26 cellular contexts compared by ENCODE assay signal in genomic region chr15:57253082-57253481, GRCh38.
DNase-seq lines count a peak whose midpoint lies in the region; ATAC-seq and TF ChIP-seq lines count a peak whose summit lies in the region.
"Had no signal": no experiment of that assay in that cellular context is flagged by ENCODE, and none has a peak within 500 bp of the region (broad histone marks: within the 10 kb centered on the region; RNA-seq: fewer than 3 reads in every experiment).

No MANE protein-coding gene starts in this region.

- peak overlapping the region; percentile 11 for H2BK120ac ChIP-seq in IMR-90 (ENCODE audit: low read depth, low read length)

- no TSS peak for BruUV-seq in IMR-90 (replicated peaks; lab: Mats Ljungman, UMichigan)

- H3K23ac ChIP-seq in IMR-90 (ENCODE audit: low read depth, low read length), result peak overlapping the region; percentile 17; the same call in 1 of the 2 replicates

- peak overlapping the region; percentile 20 for H2BK5ac ChIP-seq in IMR-90 (ENCODE audit: low read depth, low read length, poor library complexity, severe bottlenecking)

- H3K9me3 ChIP-seq in HEK293 (ENCODE audit: control insufficient read depth, insufficient read depth, low read depth, low read length), result no peaks in the 10 kb centered on the region
- peaks cover 2% of the 10 kb centered on the region; the same call in 1 of the 2 replicates for H3K9me3 ChIP-seq in IMR-90 (ENCODE audit: control insufficient read depth, insufficient read depth, low read length)
- H3K9me3 ChIP-seq in SK-N-MC (ENCODE audit: low read depth, low read length), result no peaks in the 10 kb centered on the region
- H3K9me3 ChIP-seq in iPS-20b (ENCODE audit: insufficient read depth, low read depth, low read length), result no peaks in the 10 kb centered on the region
- H3K9me3 ChIP-seq: BLaER1, esophagus squamous epithelium, transverse colon had no signal

- H4K91ac ChIP-seq in IMR-90 (ENCODE audit: insufficient read depth, low read depth, low read length), result peak overlapping the region; percentile 70

- in situ Hi-C loops in IMR-90 (cut with MboI; ENCODE audit: low sequenced_read_pairs), result no loop called here

- CTCF ChIA-PET in HEK293 (lab: Yijun Ruan, JAX) (interaction anchor here (0.5 to 1.1 kb wide), 2 partner anchors 24 to 53 kb away, joined by 3 to 4 read pairs; no protein-coding TSS in a partner anchor), IMR-90 (lab: Yijun Ruan, JAX) (interaction anchor here (0.5 kb wide), 1 partner anchor 12 kb away, joined by 5 read pairs; no protein-coding TSS in a partner anchor)

- H4K8ac ChIP-seq in IMR-90 (ENCODE audit: low read depth in 2 of 2, low read length in 2 of 2), result peak overlapping the region in 1 of 2 experiments; percentile 66; a peak in 2 of 4 replicates

- peak overlapping the region; percentile 53 for H2BK20ac ChIP-seq in IMR-90 (ENCODE audit: low read depth, low read length)

- peaks cover 14 to 41% of the 10 kb centered on the region in 2 experiments for H3K79me1 ChIP-seq in IMR-90 (ENCODE audit: low read depth in 1 of 2, low read length in 2 of 2)

- no peak overlapping the region for H3K4me2 ChIP-seq in IMR-90 (ENCODE audit: low read depth, low read length)
- H3K4me2 ChIP-seq: BLaER1 had no signal

- H3K4ac ChIP-seq in IMR-90 (ENCODE audit: low read depth, low read length), result peak overlapping the region; percentile 37

- no CpG with 5 or more reads among the region's 5 CpGs for WGBS in IMR-90 (ENCODE audit: extremely low coverage in 2 of 2, insufficient read length in 1 of 2), 2 experiments

- H3K4me1 ChIP-seq in HEK293 (ENCODE audit: control insufficient read depth, insufficient read depth, low read length) (peaks cover 2% of the 10 kb centered on the region; the same call in 1 of the 2 replicates), IMR-90 (ENCODE audit: control insufficient read depth, insufficient read depth, low read length) (peaks cover 2% of the 10 kb centered on the region; the same call in 1 of the 2 replicates), iPS-20b (ENCODE audit: insufficient read depth, low read length) (peaks cover 27% of the 10 kb centered on the region)
- H3K4me1 ChIP-seq: BLaER1, esophagus squamous epithelium, foreskin keratinocyte, transverse colon had no signal

- peak overlapping the region; percentile 84; the same call in 1 of the 2 replicates for H2AK5ac ChIP-seq in IMR-90 (ENCODE audit: low read depth, low read length)

- peak overlapping the region; percentile 43 for H3K14ac ChIP-seq in IMR-90 (replicated peaks; ENCODE audit: low read depth, low read length)

- ATAC-seq in IMR-90 (ENCODE audit: low read depth), result no peak
- no peak for ATAC-seq in GM21390 (IDR thresholded peaks at IDR 0.05; ENCODE audit: unreplicated experiment)
- ATAC-seq: foreskin keratinocyte; natural killer cell treated with Interleukin-12 subunit alpha and Interleukin-12 subunit beta and Interleukin-15 and Interleukin-18, amount 100 ng/mL, for 72 hours; stimulated activated memory B cell treated with anti-CD40 and anti-IgM and Interleukin-4, amounts not matched to agents 10 μg/mL and 1 μg/mL and 100 μg/mL, for 72 hours had no signal

- H3K27me3 ChIP-seq in IMR-90 (ENCODE audit: control insufficient read depth, insufficient read depth, low read length), result no peaks in the 10 kb centered on the region
- H3K27me3 ChIP-seq in iPS-20b (ENCODE audit: insufficient read depth, low read length), result no peaks in the 10 kb centered on the region
- H3K27me3 ChIP-seq: BLaER1, dorsolateral prefrontal cortex, esophagus squamous epithelium, foreskin keratinocyte, transverse colon had no signal

- intact Hi-C loops in IMR-90 (cut with micrococcal nuclease), result no loop called here

- H2AK9ac ChIP-seq in IMR-90 (replicated peaks; ENCODE audit: low read depth, low read length, poor library complexity), result no peak overlapping the region

- peak overlapping the region; percentile 70; the same call in 1 of the 3 replicates for H2BK15ac ChIP-seq in IMR-90 (ENCODE audit: low read depth, low read length)

- H3K56ac ChIP-seq in IMR-90 (ENCODE audit: extremely low read depth, insufficient read depth, low read length), result no peak overlapping the region

- dilution Hi-C loops in IMR-90 (cut with HindIII; ENCODE audit: low sequenced_read_pairs, unreplicated experiment), result loop anchor here (25.0 kb wide), 1 partner anchor 766 kb away; no protein-coding TSS in a partner anchor

- H3K27ac ChIP-seq in HEK293 (ENCODE audit: extremely low read depth, low read depth, low read length), result no peak overlapping the region
- no peak overlapping the region for H3K27ac ChIP-seq in IMR-90 (ENCODE audit: insufficient read depth, low read length)
- peak overlapping the region; percentile 73 for H3K27ac ChIP-seq in SK-N-MC
- H3K27ac ChIP-seq in iPS-20b (ENCODE audit: low read length), result peak overlapping the region; percentile 52
- H3K27ac ChIP-seq: BLaER1, dorsolateral prefrontal cortex, esophagus squamous epithelium, foreskin keratinocyte, skin epidermis, transverse colon, WERI-Rb-1 had no signal

- POLR2A ChIA-PET in HEK293 (lab: Yijun Ruan, JAX) (no interaction called here), IMR-90 (lab: Charles Lee; ENCODE audit: unreplicated experiment) (no interaction called here)

- DNase-seq in IMR-90 (no peak), SK-N-MC (ENCODE audit: low read depth, low spot score) (no peak), D341Med (ENCODE audit: low spot score) (no peak), dedifferentiated amniotic fluid mesenchymal stem cell (ENCODE audit: extremely low spot score) (no peak)
- DNase-seq: activated CD4-positive, alpha-beta T cell treated with anti-CD3 and anti-CD28 coated beads for 48 hours; activated CD8-positive, alpha-beta memory T cell treated with anti-CD3 and anti-CD28 coated beads for 24 hours; activated T-cell treated with anti-CD3 and anti-CD28 coated beads for 4 hours; amniotic stem cell; dorsolateral prefrontal cortex; esophagus squamous epithelium; foreskin keratinocyte; Kasumi-1; mammary epithelial cell; NCI-H1436 treated with DMSO at 0.1 percent for 48 hours; NCI-H446; NCI-H774; T1000; transverse colon; WERI-Rb-1 had no signal

- H3K9ac ChIP-seq in IMR-90 (ENCODE audit: low read depth, low read length), result no peak overlapping the region
- no peak overlapping the region for H3K9ac ChIP-seq in SK-N-MC (ENCODE audit: insufficient read length)
- peak overlapping the region; percentile 12; the same call in 1 of the 2 replicates for H3K9ac ChIP-seq in iPS-20b (ENCODE audit: low read depth, low read length)
- H3K9ac ChIP-seq: BLaER1 had no signal

- TF ChIP-seq CTCF in HEK293 (tag by site-specific recombination; IDR thresholded peaks at IDR 0.05) (no peak), IMR-90 (conservative IDR thresholded peaks at IDR 0.05; ENCODE audit: low read depth, low read length) (no peak)

- no peak overlapping the region for H2AFZ ChIP-seq in IMR-90 (replicated peaks; ENCODE audit: low read length, poor library complexity)

- no peak for TF ChIP-seq POLR2A in IMR-90 (IDR thresholded peaks at IDR 0.05; ENCODE audit: low read depth, low read length)

- H4K5ac ChIP-seq in IMR-90 (ENCODE audit: low read depth, low read length), result no peak overlapping the region

- no peaks in the 10 kb centered on the region for H4K20me1 ChIP-seq in IMR-90 (ENCODE audit: insufficient read depth, low read length)
- H4K20me1 ChIP-seq: BLaER1 had no signal

- H3K4me3 ChIP-seq in HEK293 (ENCODE audit: low read depth, low read length) (no peak overlapping the region), IMR-90 (ENCODE audit: insufficient read depth, low read depth, low read length) (no peak overlapping the region), SK-N-MC (no peak overlapping the region), iPS-20b (ENCODE audit: low read length) (no peak overlapping the region)
- H3K4me3 ChIP-seq: BLaER1, dorsolateral prefrontal cortex, esophagus squamous epithelium, skin epidermis, transverse colon had no signal

- no peak overlapping the region for H3K18ac ChIP-seq in IMR-90 (ENCODE audit: low read depth, low read length)

- peaks cover 5% of the 10 kb centered on the region for H3K9me1 ChIP-seq in IMR-90 (ENCODE audit: insufficient read depth, low read length)

- no peak for TF ChIP-seq RAD21 in IMR-90 (IDR thresholded peaks at IDR 0.05; ENCODE audit: low read length)

- H3K36me3 ChIP-seq in HEK293 (ENCODE audit: control insufficient read depth in 2 of 2, insufficient read depth in 1 of 2, low read length in 2 of 2), result peaks cover 0 to 11% of the 10 kb centered on the region in 2 experiments; a peak in 1 of 3 replicates
- H3K36me3 ChIP-seq in IMR-90 (ENCODE audit: control insufficient read depth, insufficient read depth, low read length), result peaks cover 21% of the 10 kb centered on the region
- H3K36me3 ChIP-seq in SK-N-MC (ENCODE audit: insufficient read depth, low read length), result peaks cover 73% of the 10 kb centered on the region
- peaks cover 21% of the 10 kb centered on the region for H3K36me3 ChIP-seq in iPS-20b (ENCODE audit: insufficient read depth, low read depth, low read length)

TF ChIP-seq in HEK293, 187 proteins besides CTCF, POLR2A, EP300 and RAD21 (continues in another document):
- TF ChIP-seq ZBTB17 (tag by site-specific recombination; IDR thresholded peaks at IDR 0.05) (peak; percentile 75), ZIC2 (tag by site-specific recombination; IDR thresholded peaks at IDR 0.05) (0 out of 2 replicates have a peak, but pooled peaks have one; percentile 16), ZNF366 (tag by site-specific recombination; conservative IDR thresholded peaks at IDR 0.05) (no peak)

TF ChIP-seq in IMR-90, 13 proteins besides CTCF, POLR2A, EP300 and RAD21:
- TF ChIP-seq CEBPB (IDR thresholded peaks at IDR 0.05; ENCODE audit: low read depth, low read length), result peak; percentile 70
- no peak for TF ChIP-seq RCOR1 (IDR thresholded peaks at IDR 0.05; ENCODE audit: insufficient replicate concordance, low read length)
TF ChIP-seq in IMR-90: peak in this region for 1.

Comparison
In these comparisons a context has a peak if more than half of its experiments do, and no peak if none do; other contexts are left out.
1. H3K27ac ChIP-seq: peak in SK-N-MC (single experiment) and iPS-20b (single experiment); none in HEK293 (single experiment) and IMR-90 (single experiment).